8 cellular contexts compared by ENCODE assay signal in genomic region chr18:50266248-50266704, GRCh38. TPM values are rescaled to one million over a fixed set of nuclear protein-coding genes. Genes with fewer than 3 reads are reported as not detected.
DNase-seq lines count a peak whose midpoint lies in the region; ATAC-seq and TF ChIP-seq lines count a peak whose summit lies in the region.

A gene with protein sequence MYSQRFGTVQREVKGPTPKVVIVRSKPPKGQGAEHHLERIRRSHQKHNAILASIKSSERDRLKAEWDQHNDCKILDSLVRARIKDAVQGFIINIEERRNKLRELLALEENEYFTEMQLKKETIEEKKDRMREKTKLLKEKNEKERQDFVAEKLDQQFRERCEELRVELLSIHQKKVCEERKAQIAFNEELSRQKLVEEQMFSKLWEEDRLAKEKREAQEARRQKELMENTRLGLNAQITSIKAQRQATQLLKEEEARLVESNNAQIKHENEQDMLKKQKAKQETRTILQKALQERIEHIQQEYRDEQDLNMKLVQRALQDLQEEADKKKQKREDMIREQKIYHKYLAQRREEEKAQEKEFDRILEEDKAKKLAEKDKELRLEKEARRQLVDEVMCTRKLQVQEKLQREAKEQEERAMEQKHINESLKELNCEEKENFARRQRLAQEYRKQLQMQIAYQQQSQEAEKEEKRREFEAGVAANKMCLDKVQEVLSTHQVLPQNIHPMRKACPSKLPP (minus strand): TSS chr18:50266495. CDS start chr18:50266404, 91 bp downstream.

- H4K20me1 ChIP-seq in BLaER1 = peaks cover 27% of the 10 kb centered on the region

- H3K9me3 ChIP-seq in BLaER1 = no peaks in the 10 kb centered on the region
- no peaks in the 10 kb centered on the region for H3K9me3 ChIP-seq in duodenal mucosa (ENCODE audit: control insufficient read depth in 1 of 2, low read length in 2 of 2)

- H3K27me3 ChIP-seq in BLaER1 (no peaks in the 10 kb centered on the region), duodenal mucosa (ENCODE audit: control insufficient read depth in 1 of 2, insufficient read depth in 2 of 2, low read length in 2 of 2) (no peaks in the 10 kb centered on the region)

- TF ChIP-seq CTCF in lower leg skin (IDR thresholded peaks at IDR 0.05) = no peak

- peak within 1 kb of the TSS; percentile 7; the same call in 1 of the 2 replicates for H3K27ac ChIP-seq in BLaER1
- H3K27ac ChIP-seq in duodenal mucosa (ENCODE audit: low read depth, low read length) = no peak within 1 kb of the TSS

- TF ChIP-seq POLR2A in lower leg skin (IDR thresholded peaks at IDR 0.05) = no peak

- peaks cover 31% of the 10 kb centered on the region for H3K4me1 ChIP-seq in BLaER1
- H3K4me1 ChIP-seq in duodenal mucosa (ENCODE audit: control insufficient read depth in 1 of 2, insufficient read depth in 2 of 2, low read length in 2 of 2) = peaks cover 10 to 15% of the 10 kb centered on the region in 2 donors

- 0 to 1% methylated on average over 23 to 28 of the region's 37 CpGs for WGBS in lower leg skin, 2 donors

- H3K4me3 ChIP-seq in BLaER1 (peak within 1 kb of the TSS; percentile 67), duodenal mucosa (ENCODE audit: low read depth in 1 of 2, low read length in 2 of 2) (peak within 1 kb of the TSS; percentile 86 to 92), lower leg skin (ENCODE audit: low read depth, poor library complexity, severe bottlenecking) (peak within 1 kb of the TSS; percentile 37)

- intact Hi-C loops in lower leg skin (cut with DNase I; ENCODE audit: low total_unique reads) = no loop called here

- peak; percentile 86 for DNase-seq in GM19240 (ENCODE audit: insufficient read length, low spot score)
- peak; percentile 76 for DNase-seq in NCI-H526 treated with DMSO at 0.1 percent for 48 hours (lab: John Stamatoyannopoulos, UW)
- DNase-seq in activated CD4-positive, alpha-beta T cell treated with anti-CD3 and anti-CD28 coated beads, Interleukin-2, amount 50 U/mL, for 24 hours (ENCODE audit: low read depth in 1 of 2, low spot score in 1 of 2) = peak; percentile 63 to 79
- peak; percentile 87 to 98 for DNase-seq in lower leg skin (ENCODE audit: low spot score in 2 of 2)
- DNase-seq in stimulated activated CD4-positive, alpha-beta T cell treated with anti-CD3 and anti-CD28 coated beads, Interleukin-4, amount 100 ng/mL, for 1 hour = peak; percentile 81

- peak; percentile 79 for ATAC-seq in HG03442 (IDR thresholded peaks at IDR 0.05; ENCODE audit: unreplicated experiment)

- H3K4me2 ChIP-seq in BLaER1 = peak within 1 kb of the TSS; percentile 91

- H3K9ac ChIP-seq in BLaER1 = 0 out of 2 replicates have a peak within 1 kb of the TSS, but pooled peaks have one; percentile 26
- peak within 1 kb of the TSS; percentile 47 to 61 for H3K9ac ChIP-seq in duodenal mucosa (ENCODE audit: low read depth in 1 of 2, low read length in 2 of 2)

- peaks cover 26% of the 10 kb centered on the region for H3K36me3 ChIP-seq in BLaER1
- peaks cover 9 to 22% of the 10 kb centered on the region in 2 donors for H3K36me3 ChIP-seq in duodenal mucosa (ENCODE audit: control insufficient read depth in 1 of 2, insufficient read depth in 2 of 2, low read length in 2 of 2)

RNA-seq across cellular contexts. Expression of the gene that starts here (rescaled TPM):
- under 1 TPM in 3 of 4 donors, not detected in 1; 0.23 to 0.37 (median 0.34) TPM for total RNA-seq in lower leg skin

Comparison
In these comparisons a context has a peak if more than half of its experiments do, and no peak if none do; other contexts are left out.
1. Peak in DNase-seq and H3K4me3 ChIP-seq in lower leg skin; RNA of the gene not detected or under 1 TPM.
2. H3K4me3 ChIP-seq: peak in every context shown above with its lines; median percentile 89 in duodenal mucosa; 67 in BLaER1; 37 in lower leg skin.